Comparison of ENCODE assay signal across 18 cellular contexts in genomic region chr9:34341659-34342266, GRCh38.
"Had no signal": no experiment of that assay in that cellular context is flagged by ENCODE, and none has a peak within 500 bp of the region (broad histone marks: within the 10 kb centered on the region; RNA-seq: fewer than 3 reads in every experiment).

No MANE protein-coding gene starts in this region.

- H3K4me3 ChIP-seq: esophagus squamous epithelium, SK-N-MC had no signal

- FAIRE-seq: islet of Langerhans had no signal

- H3K9me3 ChIP-seq: esophagus squamous epithelium had no signal

- H3K27ac ChIP-seq: SK-N-MC, VCaP had no signal

- H3K27me3 ChIP-seq: esophagus squamous epithelium had no signal

- DNase-seq: activated CD4-positive, alpha-beta memory T cell treated with anti-CD3 and anti-CD28 coated beads, Interleukin-2, amount 10 ng/mL, durations not matched to agents 7 days and 5 days; activated CD8-positive, alpha-beta memory T cell treated with anti-CD3 and anti-CD28 coated beads, Interleukin-2, amount 50 U/mL, for 4 hours; activated gamma-delta T cell treated with Interleukin-2 at 50 U/mL for 16 hours; activated T-cell treated with anti-CD3 and anti-CD28 coated beads, Interleukin-2, amount 50 U/mL, for 72 hours; central memory CD4-positive, alpha-beta T cell; dermis blood vessel endothelial cell; esophagus squamous epithelium; foreskin fibroblast; head of caudate nucleus; mesenchymal stem cell; occipital lobe; stimulated activated CD4-positive, alpha-beta T cell treated with anti-CD3 and anti-CD28 coated beads, Interleukin-15, amount 100 ng/mL, for 24 hours; stimulated activated CD4-positive, alpha-beta T cell treated with anti-CD3 and anti-CD28 coated beads, Interleukin-4, amount 100 ng/mL, for 4 hours; stimulated activated naive CD8-positive, alpha-beta T cell treated with anti-CD3 and anti-CD28 coated beads, Interleukin-15, amount 100 ng/mL, for 72 hours; T-cell had no signal
